ENCODE assay signal across 18 cellular contexts in the genomic region with DNA sequence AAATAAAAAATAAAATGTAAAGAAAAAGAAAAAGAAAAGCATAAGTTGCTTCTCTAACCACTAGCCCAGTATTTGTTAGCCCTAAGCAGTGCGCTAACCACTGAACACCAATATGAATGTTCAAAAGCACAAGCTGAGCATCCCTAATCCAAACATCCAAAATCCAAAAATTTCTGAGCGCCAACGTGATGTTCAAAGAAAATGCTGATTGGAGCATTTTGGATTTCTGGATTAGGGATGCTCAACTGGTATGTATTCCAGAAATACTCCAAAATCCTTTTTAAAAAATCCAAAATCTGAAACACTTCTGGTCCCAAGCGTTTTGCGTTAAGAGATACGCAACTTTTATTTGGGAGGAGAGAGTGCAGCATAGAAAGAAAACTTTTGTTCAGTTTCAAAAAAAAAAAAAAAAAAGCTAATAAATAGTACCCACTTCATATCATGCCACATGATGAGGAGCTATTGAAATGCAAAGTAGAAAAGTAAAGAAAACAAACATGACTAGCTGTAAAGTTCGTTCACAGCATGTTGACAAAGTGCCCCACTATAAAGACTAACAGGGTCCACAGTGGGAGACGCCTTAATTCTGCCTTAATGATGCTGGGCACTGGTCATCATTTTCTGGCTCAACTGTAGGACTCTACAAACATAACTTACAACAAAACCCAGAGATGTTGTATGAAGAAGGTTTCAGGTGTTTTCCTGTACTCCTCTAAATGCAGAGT. TPM values are rescaled to one million over a fixed set of nuclear protein-coding genes. Genes with fewer than 3 reads are reported as not detected.
DNase-seq lines count a peak whose midpoint lies in the region; ATAC-seq, FAIRE-seq and TF ChIP-seq lines count a peak whose summit lies in the region.
"Had no signal": no experiment of that assay in that cellular context is flagged by ENCODE, and none has a peak within 500 bp of the region (broad histone marks: within the 10 kb centered on the region; RNA-seq: fewer than 3 reads in every experiment).

No MANE protein-coding gene starts in this region.

- TF ChIP-seq EP300 in A549 (IDR thresholded peaks at IDR 0.05): no peak

- FAIRE-seq in A549 (lab: Jason Lieb, UNC) (no peak), small intestine (lab: Jason Lieb, UNC) (no peak)

- TF ChIP-seq CTCF in A549 (IDR thresholded peaks at IDR 0.05) (no peak), VCaP (conservative IDR thresholded peaks at IDR 0.05) (no peak), hepatocyte (IDR thresholded peaks at IDR 0.05; ENCODE audit: poor library complexity) (no peak)

- H3K9me3 ChIP-seq in A549 (no peaks in the 10 kb centered on the region), hepatocyte (ENCODE audit: low read depth) (no peaks in the 10 kb centered on the region), small intestine (ENCODE audit: control insufficient read depth, low read depth) (no peaks in the 10 kb centered on the region)

- peak overlapping the region; percentile 1; the same call in 1 of the 3 replicates for H3K4me2 ChIP-seq in A549
- no peak overlapping the region for H3K4me2 ChIP-seq in hepatocyte

- no peak overlapping the region for H2AFZ ChIP-seq in hepatocyte

- H3K79me2 ChIP-seq in hepatocyte: peaks cover 74% of the 10 kb centered on the region

- DNase-seq in A549 (ENCODE audit: low read depth in 1 of 2, low spot score in 1 of 2) (no peak), hepatocyte (ENCODE audit: low spot score) (no peak), small intestine (no peak), DMS114 treated with DMSO at 0.1 percent for 48 hours (lab: John Stamatoyannopoulos, UW; ENCODE audit: unreplicated experiment) (no peak)
- DNase-seq: activated CD4-positive, alpha-beta T cell treated with anti-CD3 and anti-CD28 coated beads, Interleukin-2, amount 50 U/mL, for 48 hours; activated T-cell treated with anti-CD3 and anti-CD28 coated beads, Interleukin-2, amount 50 U/mL, for 72 hours; CD4-positive, alpha-beta memory T cell; foreskin melanocyte; MV-4-11; NCI-H2029; NCI-H526 treated with DMSO at 0.1 percent for 48 hours; OCI-M1; stimulated activated CD4-positive, alpha-beta T cell treated with anti-CD3 and anti-CD28 coated beads, Interleukin-2, amount 100 ng/mL, for 24 hours had no signal

- H3K4me1 ChIP-seq in A549: peaks cover 17% of the 10 kb centered on the region; the same call in 2 of the 3 replicates
- peaks cover 23% of the 10 kb centered on the region for H3K4me1 ChIP-seq in hepatocyte (ENCODE audit: insufficient read depth)
- H3K4me1 ChIP-seq in small intestine (ENCODE audit: control insufficient read depth in 2 of 2, insufficient read depth in 1 of 2, low read depth in 1 of 2, low read length in 1 of 2): peaks cover 2% of the 10 kb centered on the region in 2 donors

- H3K27ac ChIP-seq in A549 (peak overlapping the region in 1 of 2 experiments; percentile 54; a peak in 1 of 6 replicates), VCaP (peak overlapping the region; percentile 82), hepatocyte (peak overlapping the region; percentile 87), small intestine (ENCODE audit: low read depth in 1 of 2, low read length in 1 of 2) (peak overlapping the region; percentile 65 to 76)

- ATAC-seq in A549 (no peak), GM18519 (IDR thresholded peaks at IDR 0.05; ENCODE audit: low FRiP score, unreplicated experiment) (no peak), HG03460 (IDR thresholded peaks at IDR 0.05; ENCODE audit: unreplicated experiment) (no peak), HG02763 (IDR thresholded peaks at IDR 0.05; ENCODE audit: unreplicated experiment) (no peak)
- ATAC-seq: activated T-cell treated with anti-CD3 and anti-CD28 coated beads, Interleukin-2, amount 50 U/mL, for 72 hours; natural killer cell treated with Interleukin-12 subunit alpha and Interleukin-12 subunit beta and Interleukin-15 and Interleukin-18, amount 100 ng/mL, for 72 hours had no signal

- 81% methylated on average over 8 of the region's 8 CpGs for WGBS in A549 (ENCODE audit: missing lambda C conversion rate)
- 91% methylated on average over 8 of the region's 8 CpGs for WGBS in hepatocyte (ENCODE audit: low lambda C conversion rate, missing lambda C conversion rate)
- WGBS in small intestine, 3 donors: 72 to 83% (median 82%) methylated on average over 8 of the region's 8 CpGs

- H3K9me2 ChIP-seq in hepatocyte (replicated peaks; ENCODE audit: insufficient read depth): no peaks in the 10 kb centered on the region

- H4K20me1 ChIP-seq in hepatocyte (ENCODE audit: insufficient read depth, poor library complexity, severe bottlenecking): peaks cover 6% of the 10 kb centered on the region

- no peak for TF ChIP-seq RAD21 in A549 (conservative IDR thresholded peaks at IDR 0.05 in 1 of 2, IDR thresholded peaks at IDR 0.05 in 1 of 2)

- H3K4me3 ChIP-seq in A549 (no peak overlapping the region), hepatocyte (no peak overlapping the region), small intestine (ENCODE audit: low read depth in 1 of 2, low read length in 2 of 2) (no peak overlapping the region)

- POLR2A ChIA-PET in A549 (lab: Yijun Ruan, JAX): no interaction called here

- TF ChIP-seq POLR2A in A549 (IDR thresholded peaks at IDR 0.05; ENCODE audit: low read length): no peak

- CTCF ChIA-PET in A549 (lab: Yijun Ruan, JAX): interaction anchor here (1.1 to 3.9 kb wide), 3 partner anchors 28 to 107 kb away, joined by 3 to 33 read pairs (median 5); no protein-coding TSS in a partner anchor

- H3K27me3 ChIP-seq in hepatocyte (no peaks in the 10 kb centered on the region), small intestine (ENCODE audit: control insufficient read depth in 2 of 2, insufficient read depth in 2 of 2, low read length in 2 of 2) (no peaks in the 10 kb centered on the region)

- H3K36me3 ChIP-seq in hepatocyte (replicated peaks; ENCODE audit: insufficient read depth, low read depth) (no peaks in the 10 kb centered on the region), small intestine (ENCODE audit: control insufficient read depth in 2 of 2, insufficient read depth in 2 of 2, low read length in 2 of 2) (no peaks in the 10 kb centered on the region)

TF ChIP-seq in A549, 52 proteins besides CTCF, POLR2A, EP300 and RAD21:
- TF ChIP-seq MAFK (IDR thresholded peaks at IDR 0.05; ENCODE audit: partially characterized antibody): peak; percentile 34
- TF ChIP-seq ZC3H11A (IDR thresholded peaks at IDR 0.05): no peak

RNA-seq across cellular contexts. Expression of a gene that starts 32.4 kb away (rescaled TPM):
- 23.2 and 31.2 TPM in 2 replicates for polyA plus RNA-seq in A549 (2011; rRNA removed)
- polyA plus RNA-seq in A549 (2012; cell fraction: cytosol; rRNA removed): 18.4 and 21.3 TPM in 2 replicates
- 31.0 and 34.5 TPM in 2 replicates for polyA plus RNA-seq in A549 (2012; cell fraction: nucleus; rRNA removed)
- 17.7 to 24.1 TPM (median 23.4 TPM) in 3 replicates for polyA plus RNA-seq in A549 (2017; fragmentation: RNase III; extraction: RNeasy Plus Mini Kit Qiagen cat#74134 plus additional on column Dnase treatment)
- 48.8 and 53.9 TPM in 2 replicates for polyA minus RNA-seq in A549 (2011; rRNA and poly(A)+ RNA removed)
- 11.5 and 15.0 TPM in 2 replicates for total RNA-seq in hepatocyte
- 21.1 and 31.4 TPM in 2 replicates for polyA plus RNA-seq in hepatocyte
- 10 to 100 TPM; 13.5 to 25.5 (median 16.9) TPM for polyA plus RNA-seq in small intestine

RNA-seq across cellular contexts. Expression of a gene that starts 47.8 kb away (rescaled TPM):
- polyA plus RNA-seq in A549 (2011; rRNA removed): 35.7 and 42.5 TPM in 2 replicates
- polyA plus RNA-seq in A549 (2012; cell fraction: cytosol; rRNA removed): 47.3 and 47.8 TPM in 2 replicates
- 97.8 and 126 TPM in 2 replicates for polyA plus RNA-seq in A549 (2012; cell fraction: nucleus; rRNA removed)
- polyA plus RNA-seq in A549 (2017; fragmentation: RNase III; extraction: RNeasy Plus Mini Kit Qiagen cat#74134 plus additional on column Dnase treatment): 39.1 to 48.2 TPM (median 47.0 TPM) in 3 replicates
- polyA minus RNA-seq in A549 (2011; rRNA and poly(A)+ RNA removed): 91.4 and 122 TPM in 2 replicates
- 71.3 and 94.6 TPM in 2 replicates for total RNA-seq in hepatocyte
- polyA plus RNA-seq in hepatocyte: 69.0 and 91.7 TPM in 2 replicates
- 10 to 100 TPM; 47.8 to 84.5 (median 73.2) TPM for polyA plus RNA-seq in small intestine
